ENCODE assay signal across 1 cellular context in the genomic region with DNA sequence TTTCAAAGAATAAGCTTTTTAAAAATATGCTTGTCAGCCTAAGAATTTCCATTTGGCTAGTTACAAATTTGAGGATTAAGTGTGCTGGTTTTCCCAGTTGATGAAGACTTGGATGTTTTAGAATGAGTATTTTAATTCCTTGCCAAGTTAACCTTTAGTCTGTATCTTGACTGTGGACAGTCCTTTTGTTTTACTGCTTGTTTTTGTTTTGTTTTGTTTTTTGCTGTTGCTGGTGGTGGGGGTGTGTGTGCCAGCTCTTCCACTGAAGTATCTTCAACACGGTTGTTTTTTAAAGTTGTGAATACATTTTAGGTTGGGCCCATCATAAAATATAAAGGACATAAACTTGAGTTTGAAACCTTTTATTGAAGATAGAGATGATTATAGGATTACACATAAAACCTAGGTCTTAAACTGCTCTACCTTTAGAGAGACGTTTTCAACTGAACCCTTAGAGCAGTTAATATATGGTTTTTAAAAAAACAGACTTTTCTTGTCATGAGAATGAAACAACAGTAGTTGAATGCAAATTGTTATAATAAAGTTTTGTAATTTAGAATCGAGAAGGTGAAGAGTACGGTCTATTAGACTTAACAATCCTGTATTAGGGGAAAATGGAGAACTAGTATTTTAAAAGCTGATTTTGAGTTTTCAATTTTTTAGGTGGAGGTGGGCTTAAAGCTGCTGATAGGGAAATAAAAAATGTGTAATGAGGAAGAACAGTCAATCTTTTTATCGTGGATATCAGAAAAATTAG.
TF ChIP-seq lines count a peak whose summit lies in the region.

No MANE protein-coding gene starts in this region.

TF ChIP-seq in GM23338, 12 proteins besides CTCF, POLR2A, EP300 and RAD21 (continued from another document):
- TF ChIP-seq, protein P1, sequence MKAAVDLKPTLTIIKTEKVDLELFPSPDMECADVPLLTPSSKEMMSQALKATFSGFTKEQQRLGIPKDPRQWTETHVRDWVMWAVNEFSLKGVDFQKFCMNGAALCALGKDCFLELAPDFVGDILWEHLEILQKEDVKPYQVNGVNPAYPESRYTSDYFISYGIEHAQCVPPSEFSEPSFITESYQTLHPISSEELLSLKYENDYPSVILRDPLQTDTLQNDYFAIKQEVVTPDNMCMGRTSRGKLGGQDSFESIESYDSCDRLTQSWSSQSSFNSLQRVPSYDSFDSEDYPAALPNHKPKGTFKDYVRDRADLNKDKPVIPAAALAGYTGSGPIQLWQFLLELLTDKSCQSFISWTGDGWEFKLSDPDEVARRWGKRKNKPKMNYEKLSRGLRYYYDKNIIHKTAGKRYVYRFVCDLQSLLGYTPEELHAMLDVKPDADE (IDR thresholded peaks at IDR 0.05), result no peak
- TF ChIP-seq, protein P2, sequence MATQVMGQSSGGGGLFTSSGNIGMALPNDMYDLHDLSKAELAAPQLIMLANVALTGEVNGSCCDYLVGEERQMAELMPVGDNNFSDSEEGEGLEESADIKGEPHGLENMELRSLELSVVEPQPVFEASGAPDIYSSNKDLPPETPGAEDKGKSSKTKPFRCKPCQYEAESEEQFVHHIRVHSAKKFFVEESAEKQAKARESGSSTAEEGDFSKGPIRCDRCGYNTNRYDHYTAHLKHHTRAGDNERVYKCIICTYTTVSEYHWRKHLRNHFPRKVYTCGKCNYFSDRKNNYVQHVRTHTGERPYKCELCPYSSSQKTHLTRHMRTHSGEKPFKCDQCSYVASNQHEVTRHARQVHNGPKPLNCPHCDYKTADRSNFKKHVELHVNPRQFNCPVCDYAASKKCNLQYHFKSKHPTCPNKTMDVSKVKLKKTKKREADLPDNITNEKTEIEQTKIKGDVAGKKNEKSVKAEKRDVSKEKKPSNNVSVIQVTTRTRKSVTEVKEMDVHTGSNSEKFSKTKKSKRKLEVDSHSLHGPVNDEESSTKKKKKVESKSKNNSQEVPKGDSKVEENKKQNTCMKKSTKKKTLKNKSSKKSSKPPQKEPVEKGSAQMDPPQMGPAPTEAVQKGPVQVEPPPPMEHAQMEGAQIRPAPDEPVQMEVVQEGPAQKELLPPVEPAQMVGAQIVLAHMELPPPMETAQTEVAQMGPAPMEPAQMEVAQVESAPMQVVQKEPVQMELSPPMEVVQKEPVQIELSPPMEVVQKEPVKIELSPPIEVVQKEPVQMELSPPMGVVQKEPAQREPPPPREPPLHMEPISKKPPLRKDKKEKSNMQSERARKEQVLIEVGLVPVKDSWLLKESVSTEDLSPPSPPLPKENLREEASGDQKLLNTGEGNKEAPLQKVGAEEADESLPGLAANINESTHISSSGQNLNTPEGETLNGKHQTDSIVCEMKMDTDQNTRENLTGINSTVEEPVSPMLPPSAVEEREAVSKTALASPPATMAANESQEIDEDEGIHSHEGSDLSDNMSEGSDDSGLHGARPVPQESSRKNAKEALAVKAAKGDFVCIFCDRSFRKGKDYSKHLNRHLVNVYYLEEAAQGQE (IDR thresholded peaks at IDR 0.05; ENCODE audit: unreplicated experiment), result no peak
- TF ChIP-seq CREB1 (CRISPR knock-in tag; IDR thresholded peaks at IDR 0.05; ENCODE audit: low read depth) (no peak), EZH2phosphoT487 (IDR thresholded peaks at IDR 0.05; ENCODE audit: unreplicated experiment) (no peak), JUNB (IDR thresholded peaks at IDR 0.05; ENCODE audit: unreplicated experiment) (no peak)
- TF ChIP-seq, protein P3, sequence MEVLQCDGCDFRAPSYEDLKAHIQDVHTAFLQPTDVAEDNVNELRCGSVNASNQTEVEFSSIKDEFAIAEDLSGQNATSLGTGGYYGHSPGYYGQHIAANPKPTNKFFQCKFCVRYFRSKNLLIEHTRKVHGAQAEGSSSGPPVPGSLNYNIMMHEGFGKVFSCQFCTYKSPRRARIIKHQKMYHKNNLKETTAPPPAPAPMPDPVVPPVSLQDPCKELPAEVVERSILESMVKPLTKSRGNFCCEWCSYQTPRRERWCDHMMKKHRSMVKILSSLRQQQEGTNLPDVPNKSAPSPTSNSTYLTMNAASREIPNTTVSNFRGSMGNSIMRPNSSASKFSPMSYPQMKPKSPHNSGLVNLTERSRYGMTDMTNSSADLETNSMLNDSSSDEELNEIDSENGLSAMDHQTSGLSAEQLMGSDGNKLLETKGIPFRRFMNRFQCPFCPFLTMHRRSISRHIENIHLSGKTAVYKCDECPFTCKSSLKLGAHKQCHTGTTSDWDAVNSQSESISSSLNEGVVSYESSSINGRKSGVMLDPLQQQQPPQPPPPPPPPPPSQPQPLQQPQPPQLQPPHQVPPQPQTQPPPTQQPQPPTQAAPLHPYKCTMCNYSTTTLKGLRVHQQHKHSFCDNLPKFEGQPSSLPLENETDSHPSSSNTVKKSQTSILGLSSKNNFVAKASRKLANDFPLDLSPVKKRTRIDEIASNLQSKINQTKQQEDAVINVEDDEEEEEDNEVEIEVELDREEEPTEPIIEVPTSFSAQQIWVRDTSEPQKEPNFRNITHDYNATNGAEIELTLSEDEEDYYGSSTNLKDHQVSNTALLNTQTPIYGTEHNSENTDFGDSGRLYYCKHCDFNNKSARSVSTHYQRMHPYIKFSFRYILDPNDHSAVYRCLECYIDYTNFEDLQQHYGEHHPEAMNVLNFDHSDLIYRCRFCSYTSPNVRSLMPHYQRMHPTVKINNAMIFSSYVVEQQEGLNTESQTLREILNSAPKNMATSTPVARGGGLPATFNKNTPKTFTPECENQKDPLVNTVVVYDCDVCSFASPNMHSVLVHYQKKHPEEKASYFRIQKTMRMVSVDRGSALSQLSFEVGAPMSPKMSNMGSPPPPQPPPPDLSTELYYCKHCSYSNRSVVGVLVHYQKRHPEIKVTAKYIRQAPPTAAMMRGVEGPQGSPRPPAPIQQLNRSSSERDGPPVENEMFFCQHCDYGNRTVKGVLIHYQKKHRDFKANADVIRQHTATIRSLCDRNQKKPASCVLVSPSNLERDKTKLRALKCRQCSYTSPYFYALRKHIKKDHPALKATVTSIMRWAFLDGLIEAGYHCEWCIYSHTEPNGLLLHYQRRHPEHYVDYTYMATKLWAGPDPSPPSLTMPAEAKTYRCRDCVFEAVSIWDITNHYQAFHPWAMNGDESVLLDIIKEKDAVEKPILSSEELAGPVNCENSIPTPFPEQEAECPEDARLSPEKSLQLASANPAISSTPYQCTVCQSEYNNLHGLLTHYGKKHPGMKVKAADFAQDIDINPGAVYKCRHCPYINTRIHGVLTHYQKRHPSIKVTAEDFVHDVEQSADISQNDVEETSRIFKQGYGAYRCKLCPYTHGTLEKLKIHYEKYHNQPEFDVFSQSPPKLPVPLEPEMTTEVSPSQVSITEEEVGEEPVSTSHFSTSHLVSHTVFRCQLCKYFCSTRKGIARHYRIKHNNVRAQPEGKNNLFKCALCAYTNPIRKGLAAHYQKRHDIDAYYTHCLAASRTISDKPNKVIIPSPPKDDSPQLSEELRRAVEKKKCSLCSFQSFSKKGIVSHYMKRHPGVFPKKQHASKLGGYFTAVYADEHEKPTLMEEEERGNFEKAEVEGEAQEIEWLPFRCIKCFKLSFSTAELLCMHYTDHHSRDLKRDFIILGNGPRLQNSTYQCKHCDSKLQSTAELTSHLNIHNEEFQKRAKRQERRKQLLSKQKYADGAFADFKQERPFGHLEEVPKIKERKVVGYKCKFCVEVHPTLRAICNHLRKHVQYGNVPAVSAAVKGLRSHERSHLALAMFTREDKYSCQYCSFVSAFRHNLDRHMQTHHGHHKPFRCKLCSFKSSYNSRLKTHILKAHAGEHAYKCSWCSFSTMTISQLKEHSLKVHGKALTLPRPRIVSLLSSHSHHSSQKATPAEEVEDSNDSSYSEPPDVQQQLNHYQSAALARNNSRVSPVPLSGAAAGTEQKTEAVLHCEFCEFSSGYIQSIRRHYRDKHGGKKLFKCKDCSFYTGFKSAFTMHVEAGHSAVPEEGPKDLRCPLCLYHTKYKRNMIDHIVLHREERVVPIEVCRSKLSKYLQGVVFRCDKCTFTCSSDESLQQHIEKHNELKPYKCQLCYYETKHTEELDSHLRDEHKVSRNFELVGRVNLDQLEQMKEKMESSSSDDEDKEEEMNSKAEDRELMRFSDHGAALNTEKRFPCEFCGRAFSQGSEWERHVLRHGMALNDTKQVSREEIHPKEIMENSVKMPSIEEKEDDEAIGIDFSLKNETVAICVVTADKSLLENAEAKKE (CRISPR knock-in tag; IDR thresholded peaks at IDR 0.05), result no peak
